ENCODE assay signal across 1 cellular context in genomic region chr19:6020972-6021805, GRCh38.
TF ChIP-seq lines count a peak whose summit lies in the region.

No MANE protein-coding gene starts in this region.

TF ChIP-seq in liver, 16 proteins besides CTCF, POLR2A, EP300 and RAD21 (continued from another document):
- TF ChIP-seq REST (IDR thresholded peaks at IDR 0.05): no peak
